7 cellular contexts compared by ENCODE assay signal in the genomic region with DNA sequence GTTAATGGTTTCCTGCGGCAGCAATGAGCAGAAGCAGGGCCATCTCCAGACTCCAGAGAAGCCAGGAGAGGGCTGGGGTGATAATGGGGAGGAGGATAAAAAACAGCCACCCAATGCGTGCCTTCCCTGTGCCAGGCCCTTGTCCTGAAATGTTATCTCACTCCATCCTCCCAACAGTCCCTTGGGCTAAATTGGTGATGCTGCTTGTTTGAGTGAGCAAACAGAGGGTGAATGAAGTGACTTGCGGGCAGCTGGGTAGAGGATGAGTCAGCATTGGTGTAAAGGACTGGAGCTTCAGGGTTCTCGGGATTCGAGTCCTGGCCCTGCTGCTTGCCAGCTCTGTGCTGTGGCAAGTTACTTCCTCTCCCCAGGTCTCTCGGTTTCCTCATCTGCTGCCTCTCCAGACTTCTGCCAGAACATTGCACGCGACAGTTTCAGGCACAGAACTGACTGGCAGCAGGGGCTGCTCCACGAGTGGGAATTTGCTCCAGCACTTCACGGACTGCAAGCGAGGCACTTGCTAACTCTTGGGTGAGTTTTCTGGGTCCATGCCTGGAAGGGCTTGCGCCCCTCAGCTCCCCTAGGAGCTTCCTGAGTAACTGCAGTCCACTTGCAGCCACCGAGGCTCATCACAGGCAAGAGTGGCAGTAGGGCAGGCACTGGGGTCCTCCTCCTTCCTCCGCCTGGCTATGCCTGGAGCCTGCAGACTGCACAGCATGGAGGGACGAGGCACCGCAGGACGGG. TPM values are rescaled to one million over a fixed set of nuclear protein-coding genes. Genes with fewer than 3 reads are reported as not detected.
DNase-seq lines count a peak whose midpoint lies in the region; ATAC-seq and TF ChIP-seq lines count a peak whose summit lies in the region.

Gene P2RY6, plus strand, starts transcription at position 403 of the 744 bp plus-strand sequence. CDS start 24,181 bp downstream, outside the sequence.

- H4K20me1 ChIP-seq in neural progenitor cell (ENCODE audit: low read depth): no peaks in the 10 kb centered on the region

- peaks cover 8% of the 10 kb centered on the region for H3K4me1 ChIP-seq in neural progenitor cell

- H3K36me3 ChIP-seq in neural progenitor cell: no peaks in the 10 kb centered on the region

- TF ChIP-seq CTCF in epithelial cell of esophagus (IDR thresholded peaks at IDR 0.05; ENCODE audit: insufficient read depth, low read depth, low read length, missing control alignments) (no peak), neural progenitor cell (IDR thresholded peaks at IDR 0.05) (no peak)

- H3K4me3 ChIP-seq in epithelial cell of esophagus (ENCODE audit: low read length): no peak within 1 kb of the TSS
- H3K4me3 ChIP-seq in neural progenitor cell: no peak within 1 kb of the TSS

- peaks cover 38% of the 10 kb centered on the region for H3K4me1 Mint-ChIP-seq in neural progenitor cell

- H3K36me3 Mint-ChIP-seq in neural progenitor cell: no peaks in the 10 kb centered on the region

- H3K79me2 ChIP-seq in neural progenitor cell (ENCODE audit: low read depth): no peaks in the 10 kb centered on the region

- no peak for ATAC-seq in GM19328 (IDR thresholded peaks at IDR 0.05; ENCODE audit: unreplicated experiment)

- DNase-seq in HCEC 1CT (peak; percentile 14), NOMO-1 treated with dmso at 0.1 percent for 144 hours (lab: John Stamatoyannopoulos, UW; ENCODE audit: unreplicated experiment) (peak; percentile 91), epithelial cell of esophagus (ENCODE audit: low read depth) (peak; percentile 88), neural progenitor cell (ENCODE audit: low spot score) (no peak)
- DNase-seq in activated CD4-positive, alpha-beta T cell treated with anti-CD3 and anti-CD28 coated beads, Interleukin-2, amount 50 U/mL, for 1 hour: no peak
- DNase-seq in effector CD4-positive, alpha-beta T cell: no peak

- H3K9me3 ChIP-seq in neural progenitor cell (ENCODE audit: low read depth): no peaks in the 10 kb centered on the region

- no peak within 1 kb of the TSS for H2AFZ ChIP-seq in neural progenitor cell (replicated peaks)

- no peak within 1 kb of the TSS for H3K27ac ChIP-seq in neural progenitor cell

- H3K4me3 Mint-ChIP-seq in neural progenitor cell: peak within 1 kb of the TSS; percentile 58

- H3K4me2 ChIP-seq in neural progenitor cell: no peak within 1 kb of the TSS

- no peaks in the 10 kb centered on the region for H3F3A ChIP-seq in neural progenitor cell (ENCODE audit: low read depth)

- no peak within 1 kb of the TSS for H3K9ac ChIP-seq in neural progenitor cell

- H3K27ac Mint-ChIP-seq in neural progenitor cell: peak within 1 kb of the TSS; percentile 80

- no peaks in the 10 kb centered on the region for H3K9me3 Mint-ChIP-seq in neural progenitor cell

- H3K27me3 ChIP-seq in neural progenitor cell: no peaks in the 10 kb centered on the region

- peaks cover 7% of the 10 kb centered on the region for H3K27me3 Mint-ChIP-seq in neural progenitor cell (ENCODE audit: insufficient read depth, low read depth)

RNA-seq across cellular contexts. Expression of gene P2RY6, which starts in this region (rescaled TPM):
- 0.25 TPM in 1 of 2 replicates, not detected in the other for total RNA-seq in neural progenitor cell (ENCODE audit: low replicate concordance)

Comparison
In these comparisons a context has a peak if more than half of its experiments do, and no peak if none do; other contexts are left out.
1. DNase-seq: peak in HCEC 1CT (single experiment), NOMO-1 treated with dmso at 0.1 percent for 144 hours (single experiment) and epithelial cell of esophagus (single experiment); none in neural progenitor cell (single experiment), activated CD4-positive, alpha-beta T cell treated with anti-CD3 and anti-CD28 coated beads, Interleukin-2, amount 50 U/mL, for 1 hour (single experiment) and effector CD4-positive, alpha-beta T cell (single experiment).